8 cellular contexts compared by ENCODE assay signal in the genomic region with DNA sequence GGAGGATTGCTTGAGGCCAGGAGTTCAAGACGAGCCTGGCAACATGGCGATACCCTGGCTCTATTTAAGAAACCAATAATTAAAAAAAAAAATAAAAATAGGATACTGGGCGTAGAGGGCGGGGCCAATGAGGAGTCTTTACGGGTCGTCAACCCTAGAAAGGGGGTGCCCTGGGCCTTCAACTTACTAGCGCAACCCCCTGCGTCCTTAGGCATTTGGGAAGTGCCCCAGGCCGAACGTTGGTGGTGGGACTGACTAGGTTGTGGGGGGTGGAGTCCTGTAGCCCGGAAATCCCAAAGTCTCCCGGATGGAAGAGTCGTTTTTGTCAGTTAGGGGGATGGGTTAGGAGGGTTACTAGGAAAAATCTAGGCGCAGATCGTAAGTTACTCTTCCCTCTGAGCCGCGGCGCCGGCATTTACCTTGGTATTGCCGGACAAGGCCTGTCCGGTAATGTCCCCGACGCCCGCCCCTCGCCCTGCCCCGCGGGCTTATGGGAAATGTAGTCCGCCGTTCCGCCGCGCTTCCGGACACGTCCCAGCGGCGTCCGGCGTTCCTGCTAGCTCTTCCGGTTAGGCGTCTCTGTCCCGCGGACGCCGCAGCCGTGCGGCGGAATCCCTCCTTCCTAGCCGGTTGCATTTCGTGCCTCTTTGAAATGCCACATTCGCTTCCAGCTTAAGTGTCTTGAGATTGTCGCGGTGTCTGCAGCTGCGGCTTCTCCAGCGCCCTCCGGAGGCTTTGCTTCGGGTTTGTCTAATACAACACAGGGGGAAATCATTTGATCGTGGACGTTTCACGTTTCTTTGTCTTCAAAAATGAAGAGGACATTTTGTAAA. TPM values are rescaled to one million over a fixed set of nuclear protein-coding genes. Genes with fewer than 3 reads are reported as not detected.
A peak's percentile ranks its signal among the peaks of the same experiment; 100 is the strongest.
DNase-seq lines count a peak whose midpoint lies in the region; ATAC-seq and TF ChIP-seq lines count a peak whose summit lies in the region.

No MANE protein-coding gene starts in this region.

- peak overlapping the region; percentile 92 for H3K4me3 Mint-ChIP-seq in T-helper 1 cell treated with Interleukin-12 subunit alpha and Interleukin-12 subunit beta and Interleukin-4 antibody, amounts not matched to agents 30 μg/mL and 1 μg/mL, for 36 hours

- H3K9me3 ChIP-seq in right atrium auricular region (no peaks in the 10 kb centered on the region), vagina (no peaks in the 10 kb centered on the region)

- peak overlapping the region; percentile 69 to 76 for H3K4me3 ChIP-seq in right atrium auricular region
- peak overlapping the region; percentile 81 to 85 for H3K4me3 ChIP-seq in vagina

- TF ChIP-seq CTCF in right atrium auricular region (IDR thresholded peaks at IDR 0.05) (peak in 1 of 2 donors; percentile 46), vagina (IDR thresholded peaks at IDR 0.05) (peak in 1 of 3 experiments; percentile 58)

- DNase-seq in NCI-H146 (lab: John Stamatoyannopoulos, UW) (peak; percentile 95), amygdala (lab: John Stamatoyannopoulos, UW) (peak; percentile 20 to 94 (median 83)), right atrium auricular region (ENCODE audit: low spot score) (peak; percentile 89), pulmonary artery endothelial cell (ENCODE audit: low read depth, low spot score) (peak; percentile 87), vagina (ENCODE audit: extremely low spot score in 2 of 2) (peak in 1 of 2 donors; percentile 95)

- H3K36me3 Mint-ChIP-seq in T-helper 1 cell treated with Interleukin-12 subunit alpha and Interleukin-12 subunit beta and Interleukin-4 antibody, amounts not matched to agents 30 μg/mL and 1 μg/mL, for 36 hours (ENCODE audit: low read depth): peaks cover 7% of the 10 kb centered on the region

- H3K27ac ChIP-seq in right atrium auricular region: peak overlapping the region; percentile 96 to 98
- H3K27ac ChIP-seq in vagina: peak overlapping the region; percentile 98

- peaks cover 0 to 33% of the 10 kb centered on the region in 2 donors for H3K4me1 ChIP-seq in right atrium auricular region
- peaks cover 44% of the 10 kb centered on the region for H3K4me1 ChIP-seq in vagina

- H3K27me3 Mint-ChIP-seq in T-helper 1 cell treated with Interleukin-12 subunit alpha and Interleukin-12 subunit beta and Interleukin-4 antibody, amounts not matched to agents 30 μg/mL and 1 μg/mL, for 36 hours (ENCODE audit: low read depth): no peaks in the 10 kb centered on the region

- H3K9me3 Mint-ChIP-seq in T-helper 1 cell treated with Interleukin-12 subunit alpha and Interleukin-12 subunit beta and Interleukin-4 antibody, amounts not matched to agents 30 μg/mL and 1 μg/mL, for 36 hours: no peaks in the 10 kb centered on the region

- peak; percentile 75 for ATAC-seq in GM18498 (IDR thresholded peaks at IDR 0.05; ENCODE audit: unreplicated experiment)
- ATAC-seq in HG02884 (IDR thresholded peaks at IDR 0.05; ENCODE audit: unreplicated experiment): peak; percentile 47

- peak overlapping the region; percentile 97 for H3K27ac Mint-ChIP-seq in T-helper 1 cell treated with Interleukin-12 subunit alpha and Interleukin-12 subunit beta and Interleukin-4 antibody, amounts not matched to agents 30 μg/mL and 1 μg/mL, for 36 hours

- intact Hi-C loops in vagina (cut with DNase I): loop anchor here (5.0 kb wide), 1 partner anchor 85 kb away; the partner anchor contains the start of gene MASTL

- H3K27me3 ChIP-seq in right atrium auricular region (no peaks in the 10 kb centered on the region), vagina (no peaks in the 10 kb centered on the region)

- no peaks in the 10 kb centered on the region for H3K36me3 ChIP-seq in right atrium auricular region
- no peaks in the 10 kb centered on the region for H3K36me3 ChIP-seq in vagina

- TF ChIP-seq POLR2A in vagina (IDR thresholded peaks at IDR 0.05): peak; percentile 45 to 86

- peaks cover 33% of the 10 kb centered on the region for H3K4me1 Mint-ChIP-seq in T-helper 1 cell treated with Interleukin-12 subunit alpha and Interleukin-12 subunit beta and Interleukin-4 antibody, amounts not matched to agents 30 μg/mL and 1 μg/mL, for 36 hours (ENCODE audit: low read depth)

RNA-seq across cellular contexts. Expression of gene ACBD5, which starts 1.3 kb away (rescaled TPM):
- total RNA-seq in right atrium auricular region: 10 to 100 TPM; 24.9 to 36.9 TPM
- total RNA-seq in pulmonary artery endothelial cell: 23.8 and 25.5 TPM in 2 replicates
- 12.3 TPM for total RNA-seq in vagina
